In the genomic region with DNA sequence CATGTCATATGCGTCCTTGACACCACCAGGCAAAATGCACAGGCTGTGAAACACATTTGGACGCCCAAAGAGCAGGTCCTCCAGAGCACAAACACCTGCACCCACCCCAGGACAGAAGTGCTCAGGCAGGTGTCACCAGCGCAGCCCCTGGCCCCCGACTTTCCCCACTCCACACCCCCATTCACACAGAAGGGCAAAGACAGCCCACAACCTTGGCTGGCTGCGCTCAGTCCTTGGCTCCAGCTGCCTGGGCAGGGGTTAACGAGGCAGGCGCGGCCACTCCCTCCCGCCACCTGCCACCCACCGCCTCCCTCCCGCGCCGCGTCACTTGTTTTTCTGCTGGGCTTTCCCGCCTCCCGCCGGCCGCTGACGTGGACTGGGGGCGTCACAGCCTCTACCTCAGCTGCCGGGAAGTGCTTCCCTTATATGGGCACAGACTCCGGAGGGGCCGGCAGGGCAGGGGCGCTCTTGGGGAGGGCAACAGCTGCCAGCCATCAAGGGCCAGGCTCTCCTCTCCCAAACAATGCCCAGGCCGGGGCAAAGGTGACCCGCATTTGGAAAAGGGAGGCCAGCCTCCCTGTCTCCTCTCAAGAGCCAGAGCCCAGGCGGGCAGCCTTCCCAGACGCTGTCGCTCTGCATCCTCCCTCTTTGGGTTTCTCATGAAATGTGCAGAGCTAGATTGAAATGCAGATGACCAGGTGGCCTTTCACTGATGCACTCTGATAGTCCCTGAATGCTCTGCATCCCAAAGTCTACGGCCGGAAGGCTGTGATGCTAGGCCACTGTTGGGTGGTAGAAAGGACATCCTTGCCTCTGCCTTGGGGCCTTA, we compare ENCODE assay signal across 8 cellular contexts. TPM values are rescaled to one million over a fixed set of nuclear protein-coding genes. Genes with fewer than 3 reads are reported as not detected.
DNase-seq lines count a peak whose midpoint lies in the region; ATAC-seq and TF ChIP-seq lines count a peak whose summit lies in the region.

No MANE protein-coding gene starts in this region.

- DNase-seq in AG20443 (ENCODE audit: low spot score) (peak; percentile 81), NOMO-1 (lab: John Stamatoyannopoulos, UW; ENCODE audit: unreplicated experiment in 2 of 2) (peak; percentile 81 to 93), fibroblast of the aortic adventitia (ENCODE audit: low read depth) (peak; percentile 65)
- DNase-seq in activated effector memory CD4-positive, alpha-beta T cell treated with Interleukin-2 at 50 U/mL for 16 hours: peak; percentile 92
- DNase-seq in stimulated activated naive CD4-positive, alpha-beta T cell (lab: John Stamatoyannopoulos, UW): peak; percentile 94 to 96 (median 95)

- peak overlapping the region; percentile 91 to 98 (median 97) for H3K27ac Mint-ChIP-seq in nephron

- H3K4me1 Mint-ChIP-seq in nephron: peaks cover 82% of the 10 kb centered on the region

- H3K36me3 Mint-ChIP-seq in nephron (ENCODE audit: low read depth): no peaks in the 10 kb centered on the region

- no peaks in the 10 kb centered on the region for H3K9me3 Mint-ChIP-seq in nephron

- no peak overlapping the region for H3K4me3 ChIP-seq in fibroblast of the aortic adventitia (ENCODE audit: low read depth, low read length)

- H3K27me3 Mint-ChIP-seq in nephron (ENCODE audit: low read depth): no peaks in the 10 kb centered on the region

- peak; percentile 43 for ATAC-seq in GM19328 (IDR thresholded peaks at IDR 0.05; ENCODE audit: unreplicated experiment)
- ATAC-seq in HG03571 (IDR thresholded peaks at IDR 0.05; ENCODE audit: unreplicated experiment): peak; percentile 41

- no peak for TF ChIP-seq CTCF in fibroblast of the aortic adventitia (IDR thresholded peaks at IDR 0.05; ENCODE audit: insufficient read depth, low read length)
- no peak for TF ChIP-seq CTCF in nephron (IDR thresholded peaks at IDR 0.05; ENCODE audit: unreplicated experiment in 3 of 3)

- peak overlapping the region; percentile 42 to 65 (median 50) for H3K4me3 Mint-ChIP-seq in nephron

RNA-seq across cellular contexts. Expression of gene BTG2, which starts 14.8 kb away (rescaled TPM):
- total RNA-seq in fibroblast of the aortic adventitia (ENCODE audit: low replicate concordance): 16.7 and 18.2 TPM in 2 replicates
